1 cellular context compared by ENCODE assay signal in the genomic region with DNA sequence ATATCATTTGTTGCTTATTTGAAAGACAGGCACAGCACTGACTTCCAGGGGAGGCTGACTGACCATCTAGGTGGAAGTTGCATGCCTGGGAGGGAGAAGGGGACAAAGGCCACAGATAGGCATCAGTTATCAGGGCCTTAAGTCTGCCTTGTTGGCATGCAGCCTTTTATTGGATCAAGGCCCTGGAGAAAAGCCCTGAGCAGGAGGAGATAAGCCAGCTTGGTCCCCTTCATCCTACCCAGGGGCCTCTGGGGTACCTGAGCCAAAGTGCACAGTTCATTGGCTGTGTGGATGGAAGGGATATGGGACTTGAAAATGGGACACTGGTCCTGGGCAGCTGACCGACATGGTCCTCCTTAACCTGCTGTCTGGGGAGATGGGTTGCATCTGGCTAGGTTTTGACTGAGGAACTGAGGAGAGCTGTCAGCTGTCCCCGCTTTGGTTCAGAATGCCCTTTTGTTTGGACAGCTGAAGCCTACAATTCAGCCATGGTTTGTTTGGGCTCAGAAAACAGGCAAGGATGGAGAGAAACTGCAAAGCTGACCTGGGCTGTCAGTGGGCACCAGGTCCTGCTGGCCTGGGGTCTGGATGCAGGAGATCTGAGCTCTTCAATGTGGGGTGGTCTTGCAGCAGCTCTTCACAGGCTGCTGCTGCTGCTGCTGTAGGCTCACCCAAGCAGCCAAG.
TF ChIP-seq lines count a peak whose summit lies in the region.

No MANE protein-coding gene starts in this region.

TF ChIP-seq in HepG2, 621 proteins besides CTCF, POLR2A, EP300 and RAD21 (continued from another document):
- TF ChIP-seq, protein P1, sequence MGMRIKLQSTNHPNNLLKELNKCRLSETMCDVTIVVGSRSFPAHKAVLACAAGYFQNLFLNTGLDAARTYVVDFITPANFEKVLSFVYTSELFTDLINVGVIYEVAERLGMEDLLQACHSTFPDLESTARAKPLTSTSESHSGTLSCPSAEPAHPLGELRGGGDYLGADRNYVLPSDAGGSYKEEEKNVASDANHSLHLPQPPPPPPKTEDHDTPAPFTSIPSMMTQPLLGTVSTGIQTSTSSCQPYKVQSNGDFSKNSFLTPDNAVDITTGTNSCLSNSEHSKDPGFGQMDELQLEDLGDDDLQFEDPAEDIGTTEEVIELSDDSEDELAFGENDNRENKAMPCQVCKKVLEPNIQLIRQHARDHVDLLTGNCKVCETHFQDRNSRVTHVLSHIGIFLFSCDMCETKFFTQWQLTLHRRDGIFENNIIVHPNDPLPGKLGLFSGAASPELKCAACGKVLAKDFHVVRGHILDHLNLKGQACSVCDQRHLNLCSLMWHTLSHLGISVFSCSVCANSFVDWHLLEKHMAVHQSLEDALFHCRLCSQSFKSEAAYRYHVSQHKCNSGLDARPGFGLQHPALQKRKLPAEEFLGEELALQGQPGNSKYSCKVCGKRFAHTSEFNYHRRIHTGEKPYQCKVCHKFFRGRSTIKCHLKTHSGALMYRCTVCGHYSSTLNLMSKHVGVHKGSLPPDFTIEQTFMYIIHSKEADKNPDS (CRISPR knock-in tag; IDR thresholded peaks at IDR 0.05): no peak
- no peak for TF ChIP-seq TMF1 (CRISPR knock-in tag; IDR thresholded peaks at IDR 0.05; ENCODE audit: low read depth)
- no peak for TF ChIP-seq XRCC5 (optimal IDR thresholded peaks at IDR 0.05; ENCODE audit: low read length)
- no peak for TF ChIP-seq SMARCC2 (IDR thresholded peaks at IDR 0.05)
